In genomic region chr3:53775018-53775417, GRCh38 we compare ENCODE assay signal across 21 cellular contexts.
DNase-seq lines count a peak whose midpoint lies in the region; ATAC-seq, FAIRE-seq and TF ChIP-seq lines count a peak whose summit lies in the region.
"Had no signal": no experiment of that assay in that cellular context is flagged by ENCODE, and none has a peak within 500 bp of the region (broad histone marks: within the 10 kb centered on the region; RNA-seq: fewer than 3 reads in every experiment).

No MANE protein-coding gene starts in this region.

- no peaks in the 10 kb centered on the region for H3K27me3 Mint-ChIP-seq in stimulated activated memory B cell treated with anti-CD40 and anti-IgM and Interleukin-4, amounts not matched to agents 10 μg/mL and 1 μg/mL and 100 μg/mL, for 72 hours
- H3K27me3 Mint-ChIP-seq: B cell had no signal

- DNase-seq in GM19239 (ENCODE audit: insufficient read length, low spot score) (no peak), WERI-Rb-1 (no peak), vagina (ENCODE audit: extremely low spot score in 2 of 2) (no peak), amygdala (lab: John Stamatoyannopoulos, UW) (no peak)
- DNase-seq in stimulated activated naive CD4-positive, alpha-beta T cell (lab: John Stamatoyannopoulos, UW): no peak
- DNase-seq: Caco-2; CD4-positive, CD25-positive, alpha-beta regulatory T cell; CD8-positive, alpha-beta T cell; DMS153; DND-41; GOT3; HFFc6 had no signal

- no peak overlapping the region for H3K4me3 ChIP-seq in WERI-Rb-1 (ENCODE audit: low read depth, low read length)
- H3K4me3 ChIP-seq in vagina: no peak overlapping the region
- H3K4me3 ChIP-seq: BLaER1, HAP-1 had no signal

- TF ChIP-seq CTCF in WERI-Rb-1 (IDR thresholded peaks at IDR 0.05; ENCODE audit: low read depth, low read length): no peak
- TF ChIP-seq CTCF in vagina (IDR thresholded peaks at IDR 0.05): no peak

- peaks cover 36% of the 10 kb centered on the region for H3K36me3 Mint-ChIP-seq in stimulated activated memory B cell treated with anti-CD40 and anti-IgM and Interleukin-4, amounts not matched to agents 10 μg/mL and 1 μg/mL and 100 μg/mL, for 72 hours
- H3K36me3 Mint-ChIP-seq: CD4-positive, CD25-positive, alpha-beta regulatory T cell; CD8-positive, alpha-beta T cell had no signal

- H3K4me1 ChIP-seq in vagina: peaks cover 25% of the 10 kb centered on the region
- H3K4me1 ChIP-seq: BLaER1, Caco-2, HAP-1 had no signal

- H3K27ac ChIP-seq in WERI-Rb-1: peak overlapping the region; percentile 67; the same call in 1 of the 2 replicates
- H3K27ac ChIP-seq in vagina: peak overlapping the region; percentile 4
- H3K27ac ChIP-seq: BLaER1, C4-2B had no signal

- no peak for ATAC-seq in stimulated activated memory B cell treated with anti-CD40 and anti-IgM and Interleukin-4, amounts not matched to agents 10 μg/mL and 1 μg/mL and 100 μg/mL, for 72 hours
- ATAC-seq in HG02678 (IDR thresholded peaks at IDR 0.05; ENCODE audit: unreplicated experiment) (no peak), GM21529 (IDR thresholded peaks at IDR 0.05; ENCODE audit: unreplicated experiment) (no peak)
- ATAC-seq: CD8-positive, alpha-beta T cell had no signal

- H3K27ac Mint-ChIP-seq in stimulated activated memory B cell treated with anti-CD40 and anti-IgM and Interleukin-4, amounts not matched to agents 10 μg/mL and 1 μg/mL and 100 μg/mL, for 72 hours: peak overlapping the region; percentile 78
- H3K27ac Mint-ChIP-seq: B cell; CD4-positive, CD25-positive, alpha-beta regulatory T cell; CD8-positive, alpha-beta T cell; HFFc6 had no signal

- TF ChIP-seq POLR2A in vagina (IDR thresholded peaks at IDR 0.05): no peak

- peaks cover 54% of the 10 kb centered on the region for H3K4me1 Mint-ChIP-seq in stimulated activated memory B cell treated with anti-CD40 and anti-IgM and Interleukin-4, amounts not matched to agents 10 μg/mL and 1 μg/mL and 100 μg/mL, for 72 hours

- intact Hi-C loops in vagina (cut with DNase I): no loop called here

- H3K36me3 ChIP-seq in WERI-Rb-1 (no peaks in the 10 kb centered on the region), vagina (no peaks in the 10 kb centered on the region)
- H3K36me3 ChIP-seq: BLaER1, HAP-1 had no signal

- no peaks in the 10 kb centered on the region for H3K27me3 ChIP-seq in WERI-Rb-1 (ENCODE audit: insufficient read depth, low read depth, severe bottlenecking)
- H3K27me3 ChIP-seq in vagina: no peaks in the 10 kb centered on the region
- H3K27me3 ChIP-seq: BLaER1 had no signal

- no peak overlapping the region for H3K4me3 Mint-ChIP-seq in stimulated activated memory B cell treated with anti-CD40 and anti-IgM and Interleukin-4, amounts not matched to agents 10 μg/mL and 1 μg/mL and 100 μg/mL, for 72 hours
- H3K4me3 Mint-ChIP-seq: B cell; CD4-positive, CD25-positive, alpha-beta regulatory T cell; CD8-positive, alpha-beta T cell; HFFc6 had no signal

- peak; percentile 86 for FAIRE-seq in GM19239 (lab: Jason Lieb, UNC)
- FAIRE-seq: G401.6, H54 had no signal

- no peaks in the 10 kb centered on the region for H3K9me3 Mint-ChIP-seq in stimulated activated memory B cell treated with anti-CD40 and anti-IgM and Interleukin-4, amounts not matched to agents 10 μg/mL and 1 μg/mL and 100 μg/mL, for 72 hours
- H3K9me3 Mint-ChIP-seq: CD8-positive, alpha-beta T cell; HFFc6 had no signal

- no peaks in the 10 kb centered on the region for H3K9me3 ChIP-seq in WERI-Rb-1 (ENCODE audit: severe bottlenecking)
- no peaks in the 10 kb centered on the region for H3K9me3 ChIP-seq in vagina
- H3K9me3 ChIP-seq: BLaER1, Caco-2, HAP-1 had no signal
